29 cellular contexts compared by ENCODE assay signal in genomic region chr12:32100888-32101287, GRCh38.
"Had no signal": no experiment of that assay in that cellular context is flagged by ENCODE, and none has a peak within 500 bp of the region (broad histone marks: within the 10 kb centered on the region; RNA-seq: fewer than 3 reads in every experiment).

No MANE protein-coding gene starts in this region.

- H3K36me3 Mint-ChIP-seq: activated naive CD8-positive, alpha-beta T cell treated with anti-CD3 and anti-CD28 coated beads, Interleukin-2, amount 10 ng/mL, durations not matched to agents 7 days and 5 days had no signal

- H3K36me3 ChIP-seq: ascending aorta, cardiac muscle cell, Peyer's patch, SJSA1 had no signal

- H3K27ac Mint-ChIP-seq: activated CD4-positive, alpha-beta T cell treated with anti-CD3 and anti-CD28 coated beads, Interleukin-2, amount 10 ng/mL, durations not matched to agents 24 days and 14 days; activated CD8-positive, alpha-beta T cell treated with anti-CD3 and anti-CD28 coated beads for 36 hours; activated naive CD4-positive, alpha-beta T cell treated with anti-CD3 and anti-CD28 coated beads, Interleukin-2, amount 50 U/mL, for 24 hours; activated naive CD8-positive, alpha-beta T cell treated with anti-CD3 and anti-CD28 coated beads, Interleukin-2, amount 10 ng/mL, durations not matched to agents 7 days and 5 days; activated T-cell treated with anti-CD3 and anti-CD28 coated beads, Interleukin-2, amount 50 U/mL, for 72 hours; activated T-helper 17 cell treated with anti-CD3 and anti-CD28 coated beads, Interleukin-2, amount 50 U/mL, for 72 hours; T-helper 1 cell treated with Interleukin-12 subunit alpha and Interleukin-12 subunit beta and Interleukin-4 antibody, amounts not matched to agents 30 μg/mL and 1 μg/mL, for 36 hours; T-helper 2 cell treated with Interferon-gamma antibody and Interleukin-4, amounts not matched to agents 5 μg/mL and 100 μg/mL, for 36 hours had no signal

- H3K4me1 ChIP-seq: ascending aorta had no signal

- H3K27ac ChIP-seq: ascending aorta, cardiac muscle cell, Peyer's patch, SJSA1 had no signal

- H3K27me3 Mint-ChIP-seq: activated naive CD4-positive, alpha-beta T cell treated with anti-CD3 and anti-CD28 coated beads, Interleukin-2, amount 50 U/mL, for 24 hours; activated naive CD8-positive, alpha-beta T cell treated with anti-CD3 and anti-CD28 coated beads, Interleukin-2, amount 10 ng/mL, durations not matched to agents 7 days and 5 days; activated T-helper 17 cell treated with anti-CD3 and anti-CD28 coated beads, Interleukin-2, amount 50 U/mL, for 72 hours; central memory CD8-positive, alpha-beta T cell had no signal

- H3K4me3 ChIP-seq: ascending aorta, cardiac muscle cell, Peyer's patch, SJSA1 had no signal

- DNase-seq: activated CD4-positive, alpha-beta T cell treated with anti-CD3 and anti-CD28 coated beads, Interleukin-2, amount 10 ng/mL, durations not matched to agents 24 days and 14 days; activated CD4-positive, alpha-beta T cell treated with anti-CD3 and anti-CD28 coated beads, Interleukin-2, amount 50 U/mL, for 4 hours; activated CD8-positive, alpha-beta T cell treated with anti-CD3 and anti-CD28 coated beads for 36 hours; activated effector memory CD4-positive, alpha-beta T cell treated with anti-CD3 and anti-CD28 coated beads, Interleukin-2, amount 50 U/mL, for 16 hours; activated naive CD4-positive, alpha-beta T cell treated with Interleukin-2 at 50 U/mL for 16 hours; activated naive CD8-positive, alpha-beta T cell treated with anti-CD3 and anti-CD28 coated beads, Interleukin-2, amount 10 ng/mL, durations not matched to agents 7 days and 5 days; activated T-cell treated with anti-CD3 and anti-CD28 coated beads, Interleukin-2, amount 50 U/mL, for 1 hour; activated T-cell treated with anti-CD3 and anti-CD28 coated beads, Interleukin-2, amount 50 U/mL, for 72 hours; amygdala; NCI-H1048; NCI-H1105 treated with DMSO at 0.1 percent for 48 hours; NCI-H1436 treated with DMSO at 0.1 percent for 48 hours; NCI-H1694 treated with DMSO at 0.1 percent for 48 hours; NCI-H2029; NCI-H345; NCI-H524 treated with DMSO at 0.1 percent for 48 hours; PC-3; Peyer's patch; RPMI8226; SHP77 treated with DMSO at 0.1 percent for 48 hours; SK-N-SH had no signal

- H3K9me3 Mint-ChIP-seq: activated CD4-positive, alpha-beta T cell treated with anti-CD3 and anti-CD28 coated beads, Interleukin-2, amount 10 ng/mL, durations not matched to agents 24 days and 14 days; activated CD8-positive, alpha-beta T cell treated with anti-CD3 and anti-CD28 coated beads for 36 hours; activated naive CD4-positive, alpha-beta T cell treated with anti-CD3 and anti-CD28 coated beads, Interleukin-2, amount 50 U/mL, for 24 hours; activated naive CD8-positive, alpha-beta T cell treated with anti-CD3 and anti-CD28 coated beads, Interleukin-2, amount 10 ng/mL, durations not matched to agents 7 days and 5 days; activated T-cell treated with anti-CD3 and anti-CD28 coated beads, Interleukin-2, amount 50 U/mL, for 72 hours; activated T-helper 17 cell treated with anti-CD3 and anti-CD28 coated beads, Interleukin-2, amount 50 U/mL, for 72 hours; central memory CD8-positive, alpha-beta T cell; T-helper 1 cell treated with Interleukin-12 subunit alpha and Interleukin-12 subunit beta and Interleukin-4 antibody, amounts not matched to agents 30 μg/mL and 1 μg/mL, for 36 hours; T-helper 2 cell treated with Interferon-gamma antibody and Interleukin-4, amounts not matched to agents 5 μg/mL and 100 μg/mL, for 36 hours had no signal

- H3K9me3 ChIP-seq: ascending aorta, Peyer's patch, SJSA1, SK-N-SH had no signal

- H3K27me3 ChIP-seq: ascending aorta, cardiac muscle cell, Peyer's patch, SJSA1 had no signal

- H3K9ac ChIP-seq: SK-N-SH had no signal

- H3K4me3 Mint-ChIP-seq: activated CD4-positive, alpha-beta T cell treated with anti-CD3 and anti-CD28 coated beads, Interleukin-2, amount 10 ng/mL, durations not matched to agents 24 days and 14 days; activated CD8-positive, alpha-beta T cell treated with anti-CD3 and anti-CD28 coated beads for 36 hours; activated naive CD4-positive, alpha-beta T cell treated with anti-CD3 and anti-CD28 coated beads, Interleukin-2, amount 50 U/mL, for 24 hours; activated naive CD8-positive, alpha-beta T cell treated with anti-CD3 and anti-CD28 coated beads, Interleukin-2, amount 10 ng/mL, durations not matched to agents 7 days and 5 days; activated T-cell treated with anti-CD3 and anti-CD28 coated beads, Interleukin-2, amount 50 U/mL, for 72 hours; activated T-helper 17 cell treated with anti-CD3 and anti-CD28 coated beads, Interleukin-2, amount 50 U/mL, for 72 hours; central memory CD8-positive, alpha-beta T cell; T-helper 1 cell treated with Interleukin-12 subunit alpha and Interleukin-12 subunit beta and Interleukin-4 antibody, amounts not matched to agents 30 μg/mL and 1 μg/mL, for 36 hours; T-helper 2 cell treated with Interferon-gamma antibody and Interleukin-4, amounts not matched to agents 5 μg/mL and 100 μg/mL, for 36 hours had no signal

- ATAC-seq: activated CD8-positive, alpha-beta T cell treated with anti-CD3 and anti-CD28 coated beads for 36 hours; activated T-cell treated with anti-CD3 and anti-CD28 coated beads, Interleukin-2, amount 50 U/mL, for 72 hours; activated T-helper 17 cell treated with anti-CD3 and anti-CD28 coated beads, Interleukin-2, amount 50 U/mL, for 72 hours; PC-3 had no signal
